ENCODE assay signal across 8 cellular contexts in the genomic region with DNA sequence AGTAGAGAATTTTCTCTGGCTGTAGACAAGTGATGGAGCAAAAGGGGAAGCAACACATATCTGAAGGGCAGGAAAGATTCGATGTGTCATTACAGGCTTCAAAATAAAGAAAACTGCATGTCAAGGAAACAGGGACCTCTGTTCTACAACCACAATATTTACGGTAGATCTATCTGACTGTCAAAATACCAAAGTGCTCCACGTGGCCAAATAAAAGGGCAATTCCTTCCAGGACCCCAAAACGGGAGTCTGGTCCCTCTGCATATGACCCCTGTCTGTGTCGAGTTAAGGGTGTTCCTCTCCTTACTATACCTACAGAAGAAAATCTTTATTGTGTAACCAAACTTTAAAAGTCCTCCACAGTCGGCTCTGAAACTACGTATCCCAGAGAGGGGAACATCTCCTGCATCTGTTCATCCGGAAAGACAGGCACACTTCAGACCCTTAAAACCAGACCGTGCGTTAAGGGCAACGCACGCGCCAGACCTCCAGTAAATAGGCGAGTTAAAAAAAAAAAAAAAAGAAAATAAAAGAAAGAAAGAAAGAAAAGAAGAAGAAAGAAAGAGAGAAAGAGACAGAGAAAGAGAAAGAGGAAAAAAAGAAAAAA. TPM values are rescaled to one million over a fixed set of nuclear protein-coding genes. Genes with fewer than 3 reads are reported as not detected.
A peak's percentile ranks its signal among the peaks of the same experiment; 100 is the strongest.
DNase-seq lines count a peak whose midpoint lies in the region; FAIRE-seq and TF ChIP-seq lines count a peak whose summit lies in the region.

No MANE protein-coding gene starts in this region.

- peak overlapping the region; percentile 89 to 99 (median 97) for H3K4me3 Mint-ChIP-seq in CD8-positive, alpha-beta memory T cell
- H3K4me3 Mint-ChIP-seq in astrocyte (ENCODE audit: unreplicated experiment): peak overlapping the region; percentile 95

- peaks cover 23% of the 10 kb centered on the region for H4K20me1 ChIP-seq in astrocyte (ENCODE audit: insufficient read depth, low read length)

- peaks cover 28% of the 10 kb centered on the region for H3K4me1 ChIP-seq in CD8-positive, alpha-beta memory T cell (ENCODE audit: insufficient read depth, low read length)
- peaks cover 13% of the 10 kb centered on the region for H3K4me1 ChIP-seq in astrocyte (ENCODE audit: insufficient read depth, low read length)

- no peaks in the 10 kb centered on the region for H3K36me3 ChIP-seq in CD8-positive, alpha-beta memory T cell (ENCODE audit: insufficient read depth, low read length)
- H3K36me3 ChIP-seq in astrocyte (ENCODE audit: insufficient read depth, low read length): peaks cover 4% of the 10 kb centered on the region

- CTCF ChIA-PET in CD8-positive, alpha-beta memory T cell (lab: Charles Lee): no interaction called here

- peak overlapping the region; percentile 89 for H3K4me2 ChIP-seq in astrocyte (ENCODE audit: low read length)

- H3K27me3 ChIP-seq in CD8-positive, alpha-beta memory T cell (ENCODE audit: insufficient read depth, low read length, poor library complexity, severe bottlenecking): no peaks in the 10 kb centered on the region
- no peaks in the 10 kb centered on the region for H3K27me3 ChIP-seq in astrocyte (ENCODE audit: insufficient read depth, low read length)

- peak overlapping the region in 7 of 8 donors; percentile 22 to 97 (median 76) for H3K27ac Mint-ChIP-seq in CD8-positive, alpha-beta memory T cell
- H3K27ac Mint-ChIP-seq in astrocyte (ENCODE audit: unreplicated experiment): peak overlapping the region; percentile 82

- no peaks in the 10 kb centered on the region for H3K9me3 Mint-ChIP-seq in CD8-positive, alpha-beta memory T cell
- no peaks in the 10 kb centered on the region for H3K9me3 Mint-ChIP-seq in astrocyte (ENCODE audit: unreplicated experiment)

- POLR2A ChIA-PET in CD8-positive, alpha-beta memory T cell (lab: Charles Lee): no interaction called here

- H3K79me2 ChIP-seq in astrocyte (ENCODE audit: insufficient read depth, low read length): peaks cover 59% of the 10 kb centered on the region

- H3K27ac ChIP-seq in CD8-positive, alpha-beta memory T cell (ENCODE audit: low read depth, low read length): peak overlapping the region; percentile 57
- peak overlapping the region; percentile 13 for H3K27ac ChIP-seq in astrocyte (ENCODE audit: low read depth, low read length)

- no peak for FAIRE-seq in astrocyte (lab: Jason Lieb, UNC)

- no peaks in the 10 kb centered on the region for H3K27me3 Mint-ChIP-seq in CD8-positive, alpha-beta memory T cell
- H3K27me3 Mint-ChIP-seq in astrocyte (ENCODE audit: low read depth, unreplicated experiment): no peaks in the 10 kb centered on the region

- H3K9ac ChIP-seq in astrocyte (ENCODE audit: low read length): peak overlapping the region; percentile 92

- H3K36me3 Mint-ChIP-seq in CD8-positive, alpha-beta memory T cell: peaks cover 6 to 26% (median 10%) of the 10 kb centered on the region in 3 donors
- peaks cover 4% of the 10 kb centered on the region for H3K36me3 Mint-ChIP-seq in astrocyte (ENCODE audit: low read depth, unreplicated experiment)

- TF ChIP-seq CTCF in astrocyte (IDR thresholded peaks at IDR 0.05; ENCODE audit: insufficient read depth, low read depth, low read length): no peak

- H3K4me3 ChIP-seq in CD8-positive, alpha-beta memory T cell (ENCODE audit: low read length): peak overlapping the region; percentile 64
- peak overlapping the region; percentile 92 for H3K4me3 ChIP-seq in astrocyte (ENCODE audit: insufficient read depth, low read depth, low read length)

- H2AFZ ChIP-seq in astrocyte (ENCODE audit: low read depth, low read length): no peak overlapping the region

- H3K4me1 Mint-ChIP-seq in CD8-positive, alpha-beta memory T cell: peaks cover 38 to 51% (median 51%) of the 10 kb centered on the region in 3 donors
- H3K4me1 Mint-ChIP-seq in astrocyte (ENCODE audit: low read depth, unreplicated experiment): peaks cover 8% of the 10 kb centered on the region

- DNase-seq in CD8-positive, alpha-beta memory T cell: no peak
- DNase-seq in LHCN-M2 (ENCODE audit: low read depth): peak; percentile 11
- DNase-seq in astrocyte (ENCODE audit: low read depth): no peak
- DNase-seq in lung microvascular endothelial cell (ENCODE audit: low read depth in 2 of 2): peak; percentile 7 to 11
- no peak for DNase-seq in dedifferentiated amniotic fluid mesenchymal stem cell (ENCODE audit: extremely low spot score)
- DNase-seq in head of caudate nucleus: no peak
- DNase-seq in activated effector memory CD4-positive, alpha-beta T cell treated with Interleukin-2 at 50 U/mL for 16 hours: no peak
- no peak for DNase-seq in mucosa of gallbladder (ENCODE audit: low spot score)

- intact Hi-C loops in head of caudate nucleus (cut with DNase I): no loop called here

- H3K9me3 ChIP-seq in CD8-positive, alpha-beta memory T cell (ENCODE audit: low read length): no peaks in the 10 kb centered on the region
- H3K9me3 ChIP-seq in astrocyte (ENCODE audit: insufficient read depth, low read depth, low read length): no peaks in the 10 kb centered on the region

RNA-seq across cellular contexts. Expression of a gene that starts 0.8 kb away (rescaled TPM):
- total RNA-seq in CD8-positive, alpha-beta memory T cell: 100 to 1,000 TPM; 138 to 143 TPM
- 114 TPM for polyA plus RNA-seq in CD8-positive, alpha-beta memory T cell
- total RNA-seq in LHCN-M2 (2014; rRNA removed) (131 and 168 TPM in 2 replicates), astrocyte (94.6 and 104 TPM in 2 replicates), lung microvascular endothelial cell (63.1 and 99.2 TPM in 2 replicates), mucosa of gallbladder (75.2 TPM)
- 104 TPM for polyA plus RNA-seq in LHCN-M2 (2012)

RNA-seq across cellular contexts. Expression of a gene that starts 47.1 kb away (rescaled TPM):
- total RNA-seq in CD8-positive, alpha-beta memory T cell: under 1 TPM; 0.11 to 0.50 TPM
- polyA plus RNA-seq in CD8-positive, alpha-beta memory T cell: 1.4 TPM
- total RNA-seq in LHCN-M2 (2014; rRNA removed) (3.5 and 3.7 TPM in 2 replicates), astrocyte (0.48 and 0.91 TPM in 2 replicates), lung microvascular endothelial cell (0.22 and 0.40 TPM in 2 replicates), mucosa of gallbladder (5.5 TPM)
- 1.6 TPM for polyA plus RNA-seq in LHCN-M2 (2012)

Comparison
In these comparisons a context has a peak if more than half of its experiments do, and no peak if none do; other contexts are left out.
1. DNase-seq: peak in LHCN-M2 (single experiment) and lung microvascular endothelial cell (2 of 2); none in CD8-positive, alpha-beta memory T cell (0 of 5), astrocyte (single experiment), dedifferentiated amniotic fluid mesenchymal stem cell (single experiment), head of caudate nucleus (0 of 42), activated effector memory CD4-positive, alpha-beta T cell treated with Interleukin-2 at 50 U/mL for 16 hours (single experiment) and mucosa of gallbladder (single experiment).